In genomic region chr10:21340341-21340740, GRCh38 we compare ENCODE assay signal across 1 cellular context.
TF ChIP-seq lines count a peak whose summit lies in the region.

No MANE protein-coding gene starts in this region.

TF ChIP-seq in H1, 55 proteins besides CTCF, POLR2A, EP300 and RAD21 (continued from another document):
- TF ChIP-seq CBX8 (IDR thresholded peaks at IDR 0.05; ENCODE audit: borderline replicate concordance, low read depth, low read length) (no peak), SP2 (IDR thresholded peaks at IDR 0.05; ENCODE audit: low read length) (no peak), CTBP2 (IDR thresholded peaks at IDR 0.05; ENCODE audit: borderline replicate concordance, insufficient read depth, insufficient read length, low read length) (no peak), CHD7 (IDR thresholded peaks at IDR 0.05; ENCODE audit: insufficient replicate concordance, low read length) (no peak), KDM4A (IDR thresholded peaks at IDR 0.05; ENCODE audit: low read depth, low read length, severe bottlenecking) (no peak), TAF1 (IDR thresholded peaks at IDR 0.05; ENCODE audit: low read depth, low read length) (no peak), RNF2 (IDR thresholded peaks at IDR 0.05; ENCODE audit: borderline replicate concordance, low read depth, low read length, missing control alignments, poor library complexity, severe bottlenecking) (no peak), EZH2 (IDR thresholded peaks at IDR 0.05; ENCODE audit: low read depth, low read length, severe bottlenecking) (no peak), CREB1 (IDR thresholded peaks at IDR 0.05) (no peak), SAP30 (IDR thresholded peaks at IDR 0.05; ENCODE audit: insufficient read depth, insufficient replicate concordance, low read length) (no peak), RBBP5 (IDR thresholded peaks at IDR 0.05; ENCODE audit: borderline replicate concordance, low read depth, low read length) (no peak)
